8 cellular contexts compared by ENCODE assay signal in the genomic region with DNA sequence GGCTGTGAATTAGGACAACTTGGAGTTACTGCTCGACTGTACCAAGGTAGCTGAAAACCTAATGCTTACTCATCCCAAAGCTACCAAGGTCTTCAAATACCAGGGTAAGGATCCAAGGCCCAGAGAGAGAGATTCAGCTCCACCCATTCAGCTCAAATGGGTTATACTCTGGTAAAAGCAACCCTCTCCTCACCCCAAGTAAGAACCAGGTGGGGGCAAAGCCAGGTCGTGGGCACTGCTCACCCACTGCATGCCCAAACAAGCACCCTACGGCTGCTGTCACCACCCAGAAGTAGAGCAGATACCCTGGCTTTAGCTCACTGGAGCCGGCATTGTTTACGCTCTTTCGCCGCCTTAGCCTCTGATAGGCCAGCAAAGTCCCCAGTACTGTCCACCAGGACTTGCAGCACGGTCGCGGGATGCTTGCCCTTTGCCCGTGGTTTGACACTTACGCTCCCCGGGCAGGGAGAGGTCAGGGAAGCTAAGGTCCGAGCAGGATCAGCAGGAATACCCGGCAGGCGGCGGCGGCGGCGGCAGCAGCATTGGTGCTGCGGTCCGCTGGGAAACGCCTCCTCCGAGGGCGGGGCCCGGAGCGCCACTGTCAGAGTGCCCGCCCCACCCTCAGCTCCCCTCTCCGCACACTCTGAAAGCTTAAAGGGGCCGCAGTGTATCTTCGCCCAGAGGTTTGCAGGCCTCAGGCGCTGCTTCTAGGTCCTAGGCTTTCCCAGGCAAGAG. TPM values are rescaled to one million over a fixed set of nuclear protein-coding genes. Genes with fewer than 3 reads are reported as not detected.
DNase-seq lines count a peak whose midpoint lies in the region; ATAC-seq and TF ChIP-seq lines count a peak whose summit lies in the region.

No MANE protein-coding gene starts in this region.

- no peak for TF ChIP-seq CTCF in HFFc6 (IDR thresholded peaks at IDR 0.05)

- H3K4me1 Mint-ChIP-seq in HFFc6 (ENCODE audit: low read depth): peaks cover 53% of the 10 kb centered on the region

- H3K27me3 Mint-ChIP-seq in HFFc6 (ENCODE audit: insufficient read depth): no peaks in the 10 kb centered on the region

- H3K4me3 Mint-ChIP-seq in HFFc6: peak overlapping the region; percentile 90

- no peaks in the 10 kb centered on the region for H3K9me3 Mint-ChIP-seq in HFFc6

- peaks cover 4% of the 10 kb centered on the region; the same call in 1 of the 2 replicates for H3K36me3 Mint-ChIP-seq in HFFc6 (ENCODE audit: low read depth)

- peak; percentile 50 for DNase-seq in GM04504 (ENCODE audit: low read depth)
- DNase-seq in HFFc6: peak; percentile 60
- DNase-seq in NCI-H2029 (lab: John Stamatoyannopoulos, UW): peak; percentile 78
- peak; percentile 68 for DNase-seq in activated CD4-positive, alpha-beta T cell treated with anti-CD3 and anti-CD28 coated beads, Interleukin-2, amount 50 U/mL, for 1 hour
- peak; percentile 42 for DNase-seq in dedifferentiated amniotic fluid mesenchymal stem cell (ENCODE audit: extremely low spot score)
- DNase-seq in left lobe of liver (ENCODE audit: low spot score): peak; percentile 94
- peak; percentile 75 to 79 for DNase-seq in stimulated activated CD4-positive, alpha-beta T cell treated with anti-CD3 and anti-CD28 coated beads, Interleukin-2, amount 100 ng/mL, for 24 hours
- DNase-seq in NK-92 treated with Interleukin-12 subunit alpha and Interleukin-12 subunit beta, amount 100 ng/mL, for 24 hours (lab: John Stamatoyannopoulos, UW): no peak

- H3K27ac Mint-ChIP-seq in HFFc6: peak overlapping the region; percentile 79

- peak; percentile 98 for ATAC-seq in left lobe of liver

RNA-seq across cellular contexts. Expression of gene CKAP5, which starts 19.6 kb away (rescaled TPM):
- 100 to 1,000 TPM in 5 of 6 experiments, 10 to 100 TPM in 1; 87.8 to 125 (median 116) TPM for total RNA-seq in HFFc6 (2021; fragmentation: NEBNext Ultra II Directional; extraction: Animal tissue kit (Norgen Biotek cat#: 25700))
- total RNA-seq in left lobe of liver: 19.5 TPM
